19 cellular contexts compared by ENCODE assay signal in genomic region chr5:74021090-74021489, GRCh38.
DNase-seq lines count a peak whose midpoint lies in the region; ATAC-seq, FAIRE-seq and TF ChIP-seq lines count a peak whose summit lies in the region.
"Had no signal": no experiment of that assay in that cellular context is flagged by ENCODE, and none has a peak within 500 bp of the region (broad histone marks: within the 10 kb centered on the region; RNA-seq: fewer than 3 reads in every experiment).

No MANE protein-coding gene starts in this region.

- H3K4me1 ChIP-seq in SJCRH30 (peaks cover 25% of the 10 kb centered on the region), endothelial cell of umbilical vein (ENCODE audit: control insufficient read depth, extremely low read depth, insufficient read depth, low read length) (no peaks in the 10 kb centered on the region), pancreas (no peaks in the 10 kb centered on the region)

- H3K4me3 ChIP-seq in SJCRH30: no peak overlapping the region
- H3K4me3 ChIP-seq in endothelial cell of umbilical vein (replicated peaks in 1 of 3; ENCODE audit: insufficient read depth in 1 of 3, low read depth in 1 of 3, low read length in 3 of 3): no peak overlapping the region
- no peak overlapping the region for H3K4me3 ChIP-seq in pancreas
- H3K4me3 ChIP-seq: GM23248, K562, MG63, PC-9 had no signal

- no peaks in the 10 kb centered on the region for H3K27me3 ChIP-seq in SJCRH30
- peaks cover 7 to 19% of the 10 kb centered on the region in 2 experiments for H3K27me3 ChIP-seq in endothelial cell of umbilical vein (ENCODE audit: control insufficient read depth in 2 of 2, insufficient read depth in 2 of 2, low read length in 2 of 2)
- no peaks in the 10 kb centered on the region for H3K27me3 ChIP-seq in pancreas
- H3K27me3 ChIP-seq: MG63 had no signal

- ATAC-seq in Right ventricle myocardium inferior (peak; percentile 46), left ventricle myocardium superior (no peak), pancreas (no peak)
- ATAC-seq: K562 had no signal

- H3K4me2 ChIP-seq in endothelial cell of umbilical vein (ENCODE audit: insufficient read depth, low read length): no peak overlapping the region
- H3K4me2 ChIP-seq: PC-9 had no signal

- no peaks in the 10 kb centered on the region for H4K20me1 ChIP-seq in endothelial cell of umbilical vein (replicated peaks; ENCODE audit: control insufficient read depth, extremely low read depth, insufficient read depth, low read length)

- H2AFZ ChIP-seq in endothelial cell of umbilical vein (ENCODE audit: low read depth, low read length): no peak overlapping the region
- H2AFZ ChIP-seq: GM23248, PC-9 had no signal

- peak overlapping the region; percentile 20 for H3K27ac ChIP-seq in SJCRH30
- no peak overlapping the region for H3K27ac ChIP-seq in endothelial cell of umbilical vein (ENCODE audit: insufficient read depth, low read depth, low read length)
- H3K27ac ChIP-seq in pancreas: no peak overlapping the region
- H3K27ac ChIP-seq: GM23248, PC-9 had no signal

- no peak overlapping the region for H3K9ac ChIP-seq in endothelial cell of umbilical vein (replicated peaks; ENCODE audit: extremely low read depth, insufficient read depth, low read length)
- H3K9ac ChIP-seq: GM23248 had no signal

- BruUV-seq in endothelial cell of umbilical vein (replicated peaks; lab: Mats Ljungman, UMichigan): no TSS peak

- intact Hi-C loops in Right ventricle myocardium inferior (cut with DNase I) (no loop called here), left ventricle myocardium superior (cut with micrococcal nuclease) (no loop called here), endothelial cell of umbilical vein (cut with micrococcal nuclease) (no loop called here), pancreas (cut with DNase I) (no loop called here)

- H3K36me3 ChIP-seq in SJCRH30 (no peaks in the 10 kb centered on the region), endothelial cell of umbilical vein (ENCODE audit: control insufficient read depth in 2 of 2, extremely low read depth in 1 of 2, insufficient read depth in 2 of 2, low read length in 2 of 2) (no peaks in the 10 kb centered on the region), pancreas (no peaks in the 10 kb centered on the region)
- H3K36me3 ChIP-seq: MG63 had no signal

- no peak for DNase-seq in Right ventricle myocardium inferior (ENCODE audit: missing footprints)
- DNase-seq in left ventricle myocardium superior: no peak
- no peak for DNase-seq in SJCRH30
- DNase-seq in endothelial cell of umbilical vein (ENCODE audit: low read depth, low spot score): peak; percentile 45
- no peak for DNase-seq in activated gamma-delta T cell treated with Interleukin-2 at 50 U/mL for 16 hours
- no peak for DNase-seq in NCI-H226
- DNase-seq in pancreas: no peak
- DNase-seq: GM23248; H7; MG63; NCI-H1417 treated with DMSO at 0.1 percent for 48 hours; NCI-H1694 treated with DMSO at 0.1 percent for 48 hours; NCI-H524 treated with DMSO at 0.1 percent for 48 hours; NCI-H82; NK-92 treated with Interleukin-12 subunit alpha and Interleukin-12 subunit beta, amount 100 ng/mL, for 24 hours; PC-9; Right ventricle myocardium superior had no signal

- TF ChIP-seq CTCF in endothelial cell of umbilical vein (IDR thresholded peaks at IDR 0.05; ENCODE audit: extremely low read depth in 1 of 2, insufficient read depth in 1 of 2, low read depth in 1 of 2, low read length in 2 of 2) (no peak), pancreas (IDR thresholded peaks at IDR 0.05) (no peak)

- H3K9me3 ChIP-seq in SJCRH30 (replicated peaks): 0 out of 2 replicates have a peak, but pooled peaks cover 4% of the 10 kb centered on the region
- H3K9me3 ChIP-seq in endothelial cell of umbilical vein (replicated peaks; ENCODE audit: control insufficient read depth, insufficient read depth, low read length): no peaks in the 10 kb centered on the region
- H3K9me3 ChIP-seq in pancreas: no peaks in the 10 kb centered on the region
- H3K9me3 ChIP-seq: MG63 had no signal

- TF ChIP-seq POLR2A in endothelial cell of umbilical vein (IDR thresholded peaks at IDR 0.05; ENCODE audit: low read depth, low read length): no peak

- no peaks in the 10 kb centered on the region for H3K9me1 ChIP-seq in endothelial cell of umbilical vein (replicated peaks; ENCODE audit: control insufficient read depth, extremely low read depth, insufficient read depth, low read length)

- CTCF ChIA-PET in endothelial cell of umbilical vein (lab: Charles Lee): interaction anchor here (1.0 to 1.6 kb wide), 2 partner anchors 13 to 39 kb away, joined by 3 read pairs; no protein-coding TSS in a partner anchor

- no peaks in the 10 kb centered on the region for H3K79me2 ChIP-seq in endothelial cell of umbilical vein (ENCODE audit: control insufficient read depth, insufficient read depth, low read length)

- dilution Hi-C loops in endothelial cell of umbilical vein (cut with MboI; ENCODE audit: extremely low pct_ligation_motif_present, low sequenced_read_pairs): no loop called here

- FAIRE-seq in endothelial cell of umbilical vein (lab: Jason Lieb, UNC) (no peak), pancreas (lab: Jason Lieb, UNC) (no peak)
- FAIRE-seq: HTR-8/SVneo, K562 had no signal

- POLR2A ChIA-PET in endothelial cell of umbilical vein (lab: Charles Lee): no interaction called here

TF ChIP-seq in endothelial cell of umbilical vein, 7 proteins besides CTCF, POLR2A, EP300 and RAD21:
- no peak for TF ChIP-seq MYC (IDR thresholded peaks at IDR 0.05; ENCODE audit: low read depth, low read length)
- TF ChIP-seq MAX (IDR thresholded peaks at IDR 0.05; ENCODE audit: insufficient read depth, insufficient read length): no peak
- TF ChIP-seq EZH2 (IDR thresholded peaks at IDR 0.05; ENCODE audit: borderline replicate concordance, low read depth, low read length, severe bottlenecking): no peak
